ENCODE assay signal across 12 cellular contexts in the genomic region with DNA sequence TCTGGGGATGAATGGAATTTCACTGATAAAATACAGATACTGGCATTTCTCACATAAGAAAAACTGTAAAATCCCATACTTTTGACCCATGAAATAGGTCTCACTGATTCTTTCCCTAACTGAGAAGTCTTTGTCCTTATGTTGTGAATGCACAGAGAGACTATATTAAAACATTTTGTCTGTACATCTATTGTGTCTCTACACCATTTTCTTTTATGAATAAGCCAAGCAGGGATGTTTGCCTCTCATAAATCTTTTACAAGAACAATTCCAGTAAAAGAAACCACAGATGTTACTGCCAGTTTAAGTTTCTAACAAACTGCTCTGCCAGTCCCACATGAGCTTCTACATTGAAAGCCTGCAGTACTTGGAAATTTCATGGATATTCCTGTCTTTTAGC.
"Had no signal": no experiment of that assay in that cellular context is flagged by ENCODE, and none has a peak within 500 bp of the region (broad histone marks: within the 10 kb centered on the region; RNA-seq: fewer than 3 reads in every experiment).

No MANE protein-coding gene starts in this region.

- H3K4me3 ChIP-seq: cardiac muscle cell, left lung, thyroid gland had no signal

- H3K4me1 ChIP-seq: left lung, thyroid gland had no signal

- H3K9me3 ChIP-seq: left lung, thyroid gland had no signal

- ATAC-seq: activated CD4-positive, alpha-beta T cell treated with anti-CD3 and anti-CD28 coated beads for 36 hours; activated CD8-positive, alpha-beta memory T cell treated with anti-CD3 and anti-CD28 coated beads, Interleukin-2, amount 10 ng/mL, durations not matched to agents 7 days and 5 days; effector memory CD8-positive, alpha-beta T cell; sciatic nerve; stimulated activated naive B cell treated with anti-CD40 and anti-IgM and Interleukin-4, amounts not matched to agents 10 μg/mL and 1 μg/mL and 100 μg/mL, for 72 hours; T-helper 17 cell had no signal

- DNase-seq: activated CD4-positive, alpha-beta memory T cell treated with anti-CD3 and anti-CD28 coated beads, Interleukin-2, amount 10 ng/mL, durations not matched to agents 7 days and 5 days; activated CD4-positive, alpha-beta T cell treated with anti-CD3 and anti-CD28 coated beads for 36 hours; activated CD8-positive, alpha-beta memory T cell treated with anti-CD3 and anti-CD28 coated beads, Interleukin-2, amount 10 ng/mL, durations not matched to agents 7 days and 5 days; effector memory CD8-positive, alpha-beta T cell; foreskin fibroblast; left lung; naive B cell; stimulated activated naive B cell treated with anti-CD40 and anti-IgM and Interleukin-4, amounts not matched to agents 10 μg/mL and 1 μg/mL and 100 μg/mL, for 72 hours; T-helper 17 cell; thyroid gland had no signal

- H3K27me3 ChIP-seq: left lung, thyroid gland had no signal

- H3K27ac ChIP-seq: cardiac muscle cell, left lung, thyroid gland had no signal

- H3K36me3 ChIP-seq: cardiac muscle cell, left lung, thyroid gland had no signal
